ENCODE assay signal across 32 cellular contexts in the genomic region with DNA sequence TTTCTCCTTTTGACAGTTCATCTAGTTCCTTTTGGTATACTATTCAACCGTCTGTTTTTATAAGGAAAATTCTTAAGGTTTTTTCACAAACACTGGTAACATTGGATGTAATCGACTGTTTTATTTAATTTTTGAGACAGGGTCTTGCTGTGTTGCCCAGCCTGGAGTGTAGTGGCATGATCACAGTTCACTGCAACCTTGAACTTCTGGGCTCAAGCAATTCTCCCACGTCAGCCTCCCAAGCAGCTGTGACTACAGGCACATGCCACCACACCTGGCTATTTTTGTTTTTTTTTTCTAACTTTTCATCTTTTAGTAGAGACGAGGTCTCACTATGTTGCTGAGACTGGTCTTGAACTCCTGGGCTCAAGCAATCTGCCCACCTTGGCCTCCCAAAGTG.
"Had no signal": no experiment of that assay in that cellular context is flagged by ENCODE, and none has a peak within 500 bp of the region (broad histone marks: within the 10 kb centered on the region; RNA-seq: fewer than 3 reads in every experiment).

No MANE protein-coding gene starts in this region.

- H3K27ac Mint-ChIP-seq: dendritic cell treated with granulocyte-macrophage colony-stimulating factor and Interleukin-4, amounts not matched to agents 40 ng/mL and 50 ng/mL, for 4 days; endodermal cell; mesothelial cell of epicardium; natural killer cell treated with Interleukin-12 subunit alpha and Interleukin-12 subunit beta and Interleukin-15 and Interleukin-18, amount 100 ng/mL, for 72 hours; progenitor cell of endocrine pancreas; stimulated activated effector memory CD8-positive, alpha-beta T cell treated with anti-CD3 and anti-CD28 coated beads, Interleukin-12 subunit alpha, Interleukin-12 subunit beta, amount 100 ng/mL, for 72 hours had no signal

- H3K9me3 Mint-ChIP-seq: dendritic cell treated with granulocyte-macrophage colony-stimulating factor and Interleukin-4, amounts not matched to agents 40 ng/mL and 50 ng/mL, for 4 days; endodermal cell; mesothelial cell of epicardium; naive B cell; natural killer cell treated with Interleukin-12 subunit alpha and Interleukin-12 subunit beta and Interleukin-15 and Interleukin-18, amount 100 ng/mL, for 72 hours; neural crest cell; stimulated activated effector memory CD8-positive, alpha-beta T cell treated with anti-CD3 and anti-CD28 coated beads, Interleukin-12 subunit alpha, Interleukin-12 subunit beta, amount 100 ng/mL, for 72 hours had no signal

- FAIRE-seq: kidney had no signal

- DNase-seq: colonic mucosa; effector CD8-positive, alpha-beta T cell; foreskin fibroblast; gastrocnemius medialis; head of caudate nucleus; kidney; mesenchymal stem cell; mucosa of descending colon; naive B cell; pancreas; stimulated activated CD4-positive, alpha-beta T cell treated with anti-CD3 and anti-CD28 coated beads, Interleukin-12 subunit alpha, Interleukin-12 subunit beta, amount 100 ng/mL, for 4 hours; stimulated activated CD4-positive, alpha-beta T cell treated with anti-CD3 and anti-CD28 coated beads, Interleukin-1b, Interleukin-23, amount 100 ng/mL, for 48 hours; stimulated activated CD4-positive, alpha-beta T cell treated with anti-CD3 and anti-CD28 coated beads, Interleukin-4, amount 100 ng/mL, for 1 hour; stimulated activated naive CD8-positive, alpha-beta T cell treated with anti-CD3 and anti-CD28 coated beads, Interleukin-15, Interleukin-2, amounts not matched to agents 100 U/mL and 50 U/mL, for 24 hours; substantia nigra; testis; tibial artery; upper lobe of left lung had no signal

- ATAC-seq: esophagus mucosa; gastrocnemius medialis; left lobe of liver; mucosa of descending colon; natural killer cell treated with Interleukin-12 subunit alpha and Interleukin-12 subunit beta and Interleukin-15 and Interleukin-18, amount 100 ng/mL, for 72 hours; pancreas; sciatic nerve; stimulated activated effector memory CD8-positive, alpha-beta T cell treated with anti-CD3 and anti-CD28 coated beads, Interleukin-12 subunit alpha, Interleukin-12 subunit beta, amount 100 ng/mL, for 72 hours; stimulated activated naive CD8-positive, alpha-beta T cell treated with anti-CD3 and anti-CD28 coated beads, Interleukin-15, Interleukin-2, amounts not matched to agents 100 U/mL and 50 U/mL, for 24 hours had no signal

- H3K27ac ChIP-seq: colonic mucosa, epithelial cell of prostate, gastrocnemius medialis, neutrophil, pancreas, testis, tibial artery, upper lobe of left lung had no signal

- H3K4me1 ChIP-seq: colonic mucosa, gastrocnemius medialis, tibial artery, upper lobe of left lung had no signal

- H3K4me2 ChIP-seq: smooth muscle cell had no signal

- H3K4me1 Mint-ChIP-seq: neural crest cell; stimulated activated effector memory CD8-positive, alpha-beta T cell treated with anti-CD3 and anti-CD28 coated beads, Interleukin-12 subunit alpha, Interleukin-12 subunit beta, amount 100 ng/mL, for 72 hours had no signal

- H3K27me3 Mint-ChIP-seq: dendritic cell treated with granulocyte-macrophage colony-stimulating factor and Interleukin-4, amounts not matched to agents 40 ng/mL and 50 ng/mL, for 4 days; naive B cell; natural killer cell treated with Interleukin-12 subunit alpha and Interleukin-12 subunit beta and Interleukin-15 and Interleukin-18, amount 100 ng/mL, for 72 hours; progenitor cell of endocrine pancreas had no signal

- H3K4me3 Mint-ChIP-seq: dendritic cell treated with granulocyte-macrophage colony-stimulating factor and Interleukin-4, amounts not matched to agents 40 ng/mL and 50 ng/mL, for 4 days; endodermal cell; mesothelial cell of epicardium; natural killer cell treated with Interleukin-12 subunit alpha and Interleukin-12 subunit beta and Interleukin-15 and Interleukin-18, amount 100 ng/mL, for 72 hours; neural crest cell; stimulated activated effector memory CD8-positive, alpha-beta T cell treated with anti-CD3 and anti-CD28 coated beads, Interleukin-12 subunit alpha, Interleukin-12 subunit beta, amount 100 ng/mL, for 72 hours had no signal

- H3K36me3 ChIP-seq: colonic mucosa, gastrocnemius medialis, neutrophil, pancreas, tibial artery, upper lobe of left lung had no signal

- H3K4me3 ChIP-seq: colonic mucosa, gastrocnemius medialis, lung, mucosa of descending colon, pancreas, smooth muscle cell, testis, tibial artery, upper lobe of left lung had no signal

- H3K9me3 ChIP-seq: colonic mucosa, gastrocnemius medialis, mucosa of descending colon, neutrophil, pancreas, testis, tibial artery, upper lobe of left lung had no signal

- H3K27me3 ChIP-seq: colonic mucosa, gastrocnemius medialis, neutrophil, pancreas, testis, tibial artery, upper lobe of left lung had no signal
